Comparison of ENCODE assay signal across 8 cellular contexts in the genomic region with DNA sequence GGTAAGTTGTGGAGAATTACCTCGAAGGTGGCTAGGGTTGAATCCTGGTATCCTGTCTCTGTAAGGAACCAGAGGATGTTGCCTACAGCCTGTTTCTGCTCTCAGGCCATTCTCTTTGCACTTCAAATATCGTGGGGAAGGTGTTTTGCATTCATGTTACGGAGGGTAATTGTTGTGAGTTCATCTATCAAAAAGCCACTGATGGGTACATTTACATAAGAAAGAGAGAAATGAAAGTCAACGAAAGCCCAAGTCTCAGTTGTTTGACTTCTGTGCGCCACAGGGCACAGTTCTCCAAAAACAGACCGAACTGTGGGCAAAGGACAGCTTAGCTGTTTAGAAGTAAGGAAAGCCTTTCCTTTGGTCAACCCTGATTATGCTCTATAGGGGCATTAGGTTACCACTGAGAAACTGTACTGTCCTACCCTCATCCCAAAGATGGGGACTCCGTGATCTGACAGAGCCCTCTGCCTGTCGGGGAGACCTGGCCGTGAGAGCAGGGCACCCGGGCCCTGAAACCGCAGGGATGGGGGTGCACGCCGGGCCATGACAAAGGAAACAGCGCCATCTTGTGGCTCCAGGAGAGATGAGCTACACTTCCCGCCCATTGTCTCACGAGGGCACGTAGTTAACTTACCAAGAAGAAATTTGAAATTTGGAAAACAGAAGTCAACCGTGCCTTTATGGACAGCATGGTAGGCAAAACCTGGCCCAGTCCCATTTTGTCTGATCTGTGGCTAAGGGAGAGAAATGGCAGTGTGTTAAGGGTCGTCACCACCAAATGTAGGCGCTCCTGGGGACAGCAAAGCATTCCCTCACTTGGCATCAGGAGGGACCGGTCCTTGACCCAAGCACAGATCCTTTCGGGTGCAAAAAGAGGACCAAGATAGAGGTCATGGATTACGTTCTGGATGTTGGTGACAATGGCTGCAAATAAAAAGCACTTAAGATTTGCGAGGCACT.
DNase-seq lines count a peak whose midpoint lies in the region; ATAC-seq and TF ChIP-seq lines count a peak whose summit lies in the region.

No MANE protein-coding gene starts in this region.

- no peak overlapping the region for H3K4me3 Mint-ChIP-seq in endothelial cell (ENCODE audit: unreplicated experiment)
- H3K4me3 Mint-ChIP-seq in mesothelial cell of epicardium, result no peak overlapping the region

- no peaks in the 10 kb centered on the region for H3K27me3 Mint-ChIP-seq in endothelial cell (ENCODE audit: unreplicated experiment)
- peaks cover 62% of the 10 kb centered on the region for H3K27me3 Mint-ChIP-seq in mesothelial cell of epicardium (ENCODE audit: low read depth)

- no peaks in the 10 kb centered on the region for H3K36me3 Mint-ChIP-seq in endothelial cell (ENCODE audit: low read depth, unreplicated experiment)
- no peaks in the 10 kb centered on the region for H3K36me3 Mint-ChIP-seq in mesothelial cell of epicardium

- DNase-seq in AG09309 (ENCODE audit: low read depth) (no peak), NCI-H69 (lab: John Stamatoyannopoulos, UW) (peak; percentile 31), endothelial cell (ENCODE audit: low spot score) (peak; percentile 74), mesothelial cell of epicardium (ENCODE audit: low spot score in 2 of 2, unreplicated experiment in 2 of 2) (peak; percentile 54 to 80)
- DNase-seq in activated CD8-positive, alpha-beta memory T cell treated with anti-CD3 and anti-CD28 coated beads for 24 hours, result peak; percentile 77
- peak; percentile 22 for DNase-seq in stimulated activated CD8-positive, alpha-beta memory T cell treated with anti-CD3 and anti-CD28 coated beads, Interleukin-4, amount 100 ng/mL, for 24 hours (ENCODE audit: low read depth)

- TF ChIP-seq CTCF in AG09309 (IDR thresholded peaks at IDR 0.05; ENCODE audit: control insufficient read depth, insufficient read depth, low read depth, low read length, missing control alignments) (peak; percentile 85), endothelial cell (IDR thresholded peaks at IDR 0.05; ENCODE audit: unreplicated experiment) (peak; percentile 88), mesothelial cell of epicardium (IDR thresholded peaks at IDR 0.05; ENCODE audit: unreplicated experiment) (peak; percentile 85)

- peak; percentile 58 for ATAC-seq in GM18517 (IDR thresholded peaks at IDR 0.05; ENCODE audit: unreplicated experiment)
- peak; percentile 93 for ATAC-seq in HG03159 (IDR thresholded peaks at IDR 0.05; ENCODE audit: unreplicated experiment)

- H3K27ac Mint-ChIP-seq in endothelial cell (ENCODE audit: unreplicated experiment), result no peak overlapping the region
- no peak overlapping the region for H3K27ac Mint-ChIP-seq in mesothelial cell of epicardium

- no peak overlapping the region for H3K4me3 ChIP-seq in AG09309 (ENCODE audit: control insufficient read depth, low read depth, low read length)

- H3K9me3 Mint-ChIP-seq in endothelial cell (ENCODE audit: unreplicated experiment), result no peaks in the 10 kb centered on the region
- peaks cover 8% of the 10 kb centered on the region for H3K9me3 Mint-ChIP-seq in mesothelial cell of epicardium

- H3K4me1 Mint-ChIP-seq in endothelial cell (ENCODE audit: unreplicated experiment), result no peaks in the 10 kb centered on the region
- H3K4me1 Mint-ChIP-seq in mesothelial cell of epicardium, result no peaks in the 10 kb centered on the region
